8 cellular contexts compared by ENCODE assay signal in genomic region chr16:82263456-82264159, GRCh38.
DNase-seq lines count a peak whose midpoint lies in the region; ATAC-seq, FAIRE-seq and TF ChIP-seq lines count a peak whose summit lies in the region.

No MANE protein-coding gene starts in this region.

- H3K27ac Mint-ChIP-seq in activated naive CD8-positive, alpha-beta T cell treated with anti-CD3 and anti-CD28 coated beads for 36 hours, result no peak overlapping the region

- DNase-seq in HS-5 (ENCODE audit: low read depth) (peak; percentile 5), SK-N-DZ (ENCODE audit: low spot score) (peak; percentile 47), cardiac muscle cell (ENCODE audit: low read depth in 1 of 2, low spot score in 1 of 2) (peak; percentile 59 to 73), putamen (ENCODE audit: low spot score) (peak; percentile 64)
- DNase-seq in activated naive CD8-positive, alpha-beta T cell treated with anti-CD3 and anti-CD28 coated beads for 36 hours, result peak; percentile 38

- peak; percentile 83 for TF ChIP-seq CTCF in GM12875 (IDR thresholded peaks at IDR 0.05; ENCODE audit: borderline replicate concordance, insufficient read depth, low read depth, low read length)
- peak; percentile 92 for TF ChIP-seq CTCF in cardiac muscle cell (IDR thresholded peaks at IDR 0.05; ENCODE audit: low read depth, low read length)

- H3K4me1 Mint-ChIP-seq in activated naive CD8-positive, alpha-beta T cell treated with anti-CD3 and anti-CD28 coated beads for 36 hours, result no peaks in the 10 kb centered on the region

- no peak overlapping the region for H3K4me3 Mint-ChIP-seq in activated naive CD8-positive, alpha-beta T cell treated with anti-CD3 and anti-CD28 coated beads for 36 hours

- FAIRE-seq in A204.1 (lab: Jason Lieb, UNC), result peak; percentile 37

- H3K27ac ChIP-seq in cardiac muscle cell, result no peak overlapping the region

- no peak for ATAC-seq in GM18858 (IDR thresholded peaks at IDR 0.05; ENCODE audit: unreplicated experiment)

- no peaks in the 10 kb centered on the region for H3K36me3 ChIP-seq in cardiac muscle cell

- peaks cover 34% of the 10 kb centered on the region for H3K27me3 ChIP-seq in cardiac muscle cell

- H3K9me3 Mint-ChIP-seq in activated naive CD8-positive, alpha-beta T cell treated with anti-CD3 and anti-CD28 coated beads for 36 hours, result peaks cover 12% of the 10 kb centered on the region

- H3K27me3 Mint-ChIP-seq in activated naive CD8-positive, alpha-beta T cell treated with anti-CD3 and anti-CD28 coated beads for 36 hours, result peaks cover 20% of the 10 kb centered on the region

- no peak overlapping the region for H3K4me3 ChIP-seq in GM12875 (ENCODE audit: low read depth, low read length)
- H3K4me3 ChIP-seq in cardiac muscle cell, result no peak overlapping the region

- H3K9me3 ChIP-seq in cardiac muscle cell (ENCODE audit: low read depth), result no peaks in the 10 kb centered on the region

- H3K4me1 ChIP-seq in cardiac muscle cell (ENCODE audit: low read depth), result no peaks in the 10 kb centered on the region

- H3K36me3 Mint-ChIP-seq in activated naive CD8-positive, alpha-beta T cell treated with anti-CD3 and anti-CD28 coated beads for 36 hours, result no peaks in the 10 kb centered on the region

Comparison
In these comparisons a context has a peak if more than half of its experiments do, and no peak if none do; other contexts are left out.
1. DNase-seq: peak in every context shown above with its lines; median percentile 66 in cardiac muscle cell; 64 in putamen; 47 in SK-N-DZ; 38 in activated naive CD8-positive, alpha-beta T cell treated with anti-CD3 and anti-CD28 coated beads for 36 hours; 5 in HS-5.